In the genomic region with DNA sequence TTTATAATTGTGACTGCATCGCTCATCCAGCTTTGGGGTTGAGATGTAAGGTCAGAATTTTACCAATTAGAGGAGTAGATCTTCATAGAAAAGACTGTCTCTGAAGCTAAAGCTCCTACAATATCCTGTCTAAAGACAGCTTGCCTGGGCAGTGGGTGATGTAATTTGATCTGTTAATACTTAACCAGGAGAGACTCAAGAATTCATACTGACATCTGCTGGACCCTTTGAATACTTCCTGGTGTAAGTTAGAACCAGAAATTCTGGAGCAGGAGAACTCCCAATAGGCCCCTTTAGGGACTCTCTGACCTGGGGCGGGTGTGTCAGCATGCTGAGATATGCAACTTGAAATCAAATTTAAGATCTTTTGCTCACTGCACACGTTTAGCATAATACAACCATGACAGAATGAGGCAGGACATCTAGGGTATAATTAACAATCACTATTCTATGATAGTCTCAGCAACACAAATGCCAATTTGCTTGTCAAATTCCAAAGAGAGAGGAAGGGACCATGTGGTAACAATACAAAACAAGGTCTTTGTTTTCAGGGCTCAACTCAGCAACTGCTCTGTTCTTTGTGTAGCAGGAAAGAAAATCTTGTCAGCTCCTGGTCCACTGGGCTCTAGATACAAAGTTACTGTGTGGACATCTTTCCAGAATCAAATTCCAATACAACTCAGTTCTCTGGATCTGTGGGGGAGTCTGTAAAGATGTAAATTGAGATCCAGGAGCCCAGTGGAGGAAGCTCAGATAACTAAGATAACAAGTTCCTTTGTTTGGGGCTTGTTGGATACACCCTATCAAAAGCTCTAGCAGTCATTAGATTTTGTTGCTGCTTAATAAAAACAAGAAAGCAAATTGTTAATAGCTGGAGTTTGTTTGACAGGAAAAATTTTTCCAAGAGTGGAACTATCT, we compare ENCODE assay signal across 10 cellular contexts.
DNase-seq lines count a peak whose midpoint lies in the region; ATAC-seq and TF ChIP-seq lines count a peak whose summit lies in the region.
"Had no signal": no experiment of that assay in that cellular context is flagged by ENCODE, and none has a peak within 500 bp of the region (broad histone marks: within the 10 kb centered on the region; RNA-seq: fewer than 3 reads in every experiment).

No MANE protein-coding gene starts in this region.

- H3K4me2 ChIP-seq in neural progenitor cell = peak overlapping the region; percentile 10
- H3K4me2 ChIP-seq: BLaER1 had no signal

- TF ChIP-seq CTCF in neural progenitor cell (IDR thresholded peaks at IDR 0.05) (peak; percentile 29), coronary artery (IDR thresholded peaks at IDR 0.05) (no peak)

- H3K36me3 Mint-ChIP-seq in activated naive CD8-positive, alpha-beta T cell treated with anti-CD3 and anti-CD28 coated beads, Interleukin-2, amount 50 U/mL, for 24 hours (ENCODE audit: low read depth) = no peaks in the 10 kb centered on the region
- H3K36me3 Mint-ChIP-seq in activated naive CD8-positive, alpha-beta T cell treated with anti-CD3 and anti-CD28 coated beads for 36 hours = no peaks in the 10 kb centered on the region
- no peaks in the 10 kb centered on the region for H3K36me3 Mint-ChIP-seq in neural progenitor cell
- H3K36me3 Mint-ChIP-seq: naive B cell had no signal

- no peaks in the 10 kb centered on the region for H3K4me1 Mint-ChIP-seq in activated naive CD8-positive, alpha-beta T cell treated with anti-CD3 and anti-CD28 coated beads, Interleukin-2, amount 50 U/mL, for 24 hours
- no peaks in the 10 kb centered on the region for H3K4me1 Mint-ChIP-seq in activated naive CD8-positive, alpha-beta T cell treated with anti-CD3 and anti-CD28 coated beads for 36 hours
- H3K4me1 Mint-ChIP-seq in neural progenitor cell = peaks cover 10% of the 10 kb centered on the region
- H3K4me1 Mint-ChIP-seq: naive B cell had no signal

- no peak overlapping the region for H3K9ac ChIP-seq in neural progenitor cell
- H3K9ac ChIP-seq: BLaER1 had no signal

- peaks cover 13% of the 10 kb centered on the region for H3K4me1 ChIP-seq in neural progenitor cell
- H3K4me1 ChIP-seq: BLaER1 had no signal

- no peak overlapping the region for H3K4me3 Mint-ChIP-seq in activated naive CD8-positive, alpha-beta T cell treated with anti-CD3 and anti-CD28 coated beads, Interleukin-2, amount 50 U/mL, for 24 hours
- H3K4me3 Mint-ChIP-seq in activated naive CD8-positive, alpha-beta T cell treated with anti-CD3 and anti-CD28 coated beads for 36 hours = no peak overlapping the region
- no peak overlapping the region for H3K4me3 Mint-ChIP-seq in neural progenitor cell
- H3K4me3 Mint-ChIP-seq: naive B cell had no signal

- H3K36me3 ChIP-seq in neural progenitor cell = no peaks in the 10 kb centered on the region
- H3K36me3 ChIP-seq: BLaER1 had no signal

- in situ Hi-C loops in T47D (cut with HindIII; ENCODE audit: low pct_unique_long_range_greater_than_20kb, low sequenced_read_pairs) = no loop called here

- H3K27ac ChIP-seq in neural progenitor cell (no peak overlapping the region), coronary artery (no peak overlapping the region)
- H3K27ac ChIP-seq: BLaER1 had no signal

- no peak overlapping the region for H3K27ac Mint-ChIP-seq in activated naive CD8-positive, alpha-beta T cell treated with anti-CD3 and anti-CD28 coated beads, Interleukin-2, amount 50 U/mL, for 24 hours
- H3K27ac Mint-ChIP-seq in activated naive CD8-positive, alpha-beta T cell treated with anti-CD3 and anti-CD28 coated beads for 36 hours = no peak overlapping the region
- H3K27ac Mint-ChIP-seq in neural progenitor cell = no peak overlapping the region
- H3K27ac Mint-ChIP-seq: naive B cell had no signal

- peak overlapping the region; percentile 81 for H2AFZ ChIP-seq in neural progenitor cell (replicated peaks)

- H3F3A ChIP-seq in neural progenitor cell (ENCODE audit: low read depth) = no peaks in the 10 kb centered on the region

- H3K79me2 ChIP-seq in neural progenitor cell (ENCODE audit: low read depth) = no peaks in the 10 kb centered on the region

- H3K27me3 Mint-ChIP-seq in activated naive CD8-positive, alpha-beta T cell treated with anti-CD3 and anti-CD28 coated beads, Interleukin-2, amount 50 U/mL, for 24 hours = peaks cover 7% of the 10 kb centered on the region
- H3K27me3 Mint-ChIP-seq in activated naive CD8-positive, alpha-beta T cell treated with anti-CD3 and anti-CD28 coated beads for 36 hours = peaks cover 17% of the 10 kb centered on the region
- H3K27me3 Mint-ChIP-seq in neural progenitor cell (ENCODE audit: insufficient read depth, low read depth) = no peaks in the 10 kb centered on the region

- no peaks in the 10 kb centered on the region for H3K27me3 ChIP-seq in neural progenitor cell
- H3K27me3 ChIP-seq: BLaER1 had no signal

- ATAC-seq in activated naive CD8-positive, alpha-beta T cell treated with anti-CD3 and anti-CD28 coated beads, Interleukin-2, amount 50 U/mL, for 24 hours = peak; percentile 20

- H3K4me3 ChIP-seq in neural progenitor cell (no peak overlapping the region), coronary artery (no peak overlapping the region)
- H3K4me3 ChIP-seq: BLaER1 had no signal

- H4K20me1 ChIP-seq in neural progenitor cell (ENCODE audit: low read depth) = no peaks in the 10 kb centered on the region
- H4K20me1 ChIP-seq: BLaER1 had no signal

- no peaks in the 10 kb centered on the region for H3K9me3 ChIP-seq in neural progenitor cell (ENCODE audit: low read depth)
- H3K9me3 ChIP-seq: BLaER1 had no signal

- DNase-seq in activated naive CD8-positive, alpha-beta T cell treated with anti-CD3 and anti-CD28 coated beads, Interleukin-2, amount 50 U/mL, for 24 hours = no peak
- no peak for DNase-seq in activated naive CD8-positive, alpha-beta T cell treated with anti-CD3 and anti-CD28 coated beads for 36 hours
- DNase-seq in NCI-H1092 treated with DMSO at 0.1 percent for 48 hours (lab: John Stamatoyannopoulos, UW) = peak; percentile 87
- DNase-seq in T47D (ENCODE audit: low read depth in 1 of 2, low spot score in 1 of 2) = peak; percentile 9 to 68
- DNase-seq in neural progenitor cell (ENCODE audit: low spot score) = peak; percentile 37
- no peak for DNase-seq in GF-D8 (lab: John Stamatoyannopoulos, UW)
- DNase-seq in activated CD4-positive, alpha-beta T cell treated with anti-CD3 and anti-CD28 coated beads for 4 hours = no peak
- no peak for DNase-seq in coronary artery (ENCODE audit: low spot score)
- DNase-seq: naive B cell had no signal

- H3K9me3 Mint-ChIP-seq in activated naive CD8-positive, alpha-beta T cell treated with anti-CD3 and anti-CD28 coated beads, Interleukin-2, amount 50 U/mL, for 24 hours = no peaks in the 10 kb centered on the region
- H3K9me3 Mint-ChIP-seq in activated naive CD8-positive, alpha-beta T cell treated with anti-CD3 and anti-CD28 coated beads for 36 hours = no peaks in the 10 kb centered on the region
- no peaks in the 10 kb centered on the region for H3K9me3 Mint-ChIP-seq in neural progenitor cell
- H3K9me3 Mint-ChIP-seq: naive B cell had no signal

Comparison
In these comparisons a context has a peak if more than half of its experiments do, and no peak if none do; other contexts are left out.
1. DNase-seq: peak in NCI-H1092 treated with DMSO at 0.1 percent for 48 hours (single experiment), T47D (2 of 2) and neural progenitor cell (single experiment); none in activated naive CD8-positive, alpha-beta T cell treated with anti-CD3 and anti-CD28 coated beads, Interleukin-2, amount 50 U/mL, for 24 hours (single experiment), activated naive CD8-positive, alpha-beta T cell treated with anti-CD3 and anti-CD28 coated beads for 36 hours (single experiment), GF-D8 (single experiment), activated CD4-positive, alpha-beta T cell treated with anti-CD3 and anti-CD28 coated beads for 4 hours (0 of 2) and coronary artery (single experiment).